Comparison of ENCODE assay signal across 10 cellular contexts in the genomic region with DNA sequence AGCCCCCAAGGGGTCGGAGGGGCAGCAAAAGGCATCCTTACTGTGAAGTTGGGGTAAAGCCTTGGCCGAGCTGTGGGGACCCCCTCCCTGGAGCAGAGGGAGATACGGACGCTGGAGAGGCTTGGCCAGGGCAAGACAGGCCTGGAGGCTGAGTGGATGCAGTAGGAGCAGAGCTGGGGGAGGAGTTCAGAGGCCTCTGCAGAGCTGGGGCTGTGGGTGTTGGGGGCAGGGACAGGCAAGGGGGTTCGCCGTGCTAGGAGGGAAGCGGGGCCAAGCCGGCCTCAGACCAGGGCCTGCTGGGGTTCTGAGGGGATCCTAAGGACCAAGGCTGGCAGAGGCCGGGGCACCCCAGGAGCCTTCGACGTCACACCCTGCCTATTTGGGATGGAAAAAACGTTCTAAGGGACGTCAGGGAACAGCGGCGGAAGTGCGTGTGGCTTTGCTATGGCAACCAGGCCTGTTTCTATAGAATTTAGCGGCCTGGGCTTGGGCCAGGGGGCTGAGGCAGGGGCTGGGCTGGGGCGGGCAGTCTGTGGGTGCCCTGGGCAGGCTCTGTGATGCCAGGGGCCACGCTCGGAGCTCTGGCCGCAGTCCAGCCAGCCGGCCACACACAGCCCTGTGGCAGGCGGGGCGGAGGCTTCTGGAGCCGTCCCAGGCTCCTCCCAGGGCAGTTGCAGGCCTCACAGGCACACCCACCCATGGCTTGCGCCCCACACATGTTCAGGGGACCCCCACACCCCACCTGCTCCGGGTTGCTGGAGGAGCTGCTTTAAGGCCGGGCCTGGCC. TPM values are rescaled to one million over a fixed set of nuclear protein-coding genes. Genes with fewer than 3 reads are reported as not detected.
A peak's percentile ranks its signal among the peaks of the same experiment; 100 is the strongest.
DNase-seq lines count a peak whose midpoint lies in the region; ATAC-seq, FAIRE-seq and TF ChIP-seq lines count a peak whose summit lies in the region.
"Had no signal": no experiment of that assay in that cellular context is flagged by ENCODE, and none has a peak within 500 bp of the region (broad histone marks: within the 10 kb centered on the region; RNA-seq: fewer than 3 reads in every experiment).

No MANE protein-coding gene starts in this region.

- no peak overlapping the region for H3K4me3 ChIP-seq in adrenal gland
- H3K4me3 ChIP-seq in right cardiac atrium (ENCODE audit: low read length) = no peak overlapping the region
- H3K4me3 ChIP-seq in gastrocnemius medialis = no peak overlapping the region

- TF ChIP-seq POLR2A in adrenal gland (IDR thresholded peaks at IDR 0.05) (no peak), gastrocnemius medialis (IDR thresholded peaks at IDR 0.05) (no peak)

- 65 to 77% (median 71%) methylated on average over 17 to 28 of the region's 28 CpGs for WGBS in adrenal gland, 4 donors
- 57% methylated on average over 28 of the region's 28 CpGs for WGBS in right cardiac atrium

- H3K36me3 ChIP-seq in adrenal gland (replicated peaks in 1 of 2) = no peaks in the 10 kb centered on the region
- H3K36me3 ChIP-seq in gastrocnemius medialis = no peaks in the 10 kb centered on the region

- peak overlapping the region in 3 of 5 donors; percentile 38 to 96 (median 78) for H3K27ac ChIP-seq in adrenal gland
- H3K27ac ChIP-seq in right cardiac atrium (ENCODE audit: low read length) = no peak overlapping the region
- H3K27ac ChIP-seq in gastrocnemius medialis = peak overlapping the region; percentile 26 to 56 (median 47)
- H3K27ac ChIP-seq: HL-60, WERI-Rb-1 had no signal

- H3K4me1 ChIP-seq in adrenal gland (replicated peaks in 1 of 2) (peaks cover 17 to 51% of the 10 kb centered on the region in 2 donors), right cardiac atrium (ENCODE audit: control insufficient read depth, insufficient read depth, low read length) (peaks cover 2% of the 10 kb centered on the region), gastrocnemius medialis (peaks cover 18 to 37% of the 10 kb centered on the region in 2 donors)

- FAIRE-seq in HTR-8/SVneo (lab: Jason Lieb, UNC) = no peak

- peak in 1 of 2 donors; percentile 28 for ATAC-seq in right cardiac atrium
- no peak for ATAC-seq in gastrocnemius medialis
- ATAC-seq in HG02798 (IDR thresholded peaks at IDR 0.05; ENCODE audit: poor library complexity, unreplicated experiment) = no peak
- ATAC-seq in esophagus mucosa = no peak

- TF ChIP-seq CTCF in adrenal gland (IDR thresholded peaks at IDR 0.05) = no peak
- no peak for TF ChIP-seq CTCF in gastrocnemius medialis (IDR thresholded peaks at IDR 0.05 in 4 of 5, conservative IDR thresholded peaks at IDR 0.05 in 1 of 5)

- no peaks in the 10 kb centered on the region for H3K9me3 ChIP-seq in adrenal gland (replicated peaks in 1 of 3)
- H3K9me3 ChIP-seq in right cardiac atrium (ENCODE audit: control insufficient read depth, low read length) = no peaks in the 10 kb centered on the region
- H3K9me3 ChIP-seq in gastrocnemius medialis = no peaks in the 10 kb centered on the region

- no peaks in the 10 kb centered on the region for H3K27me3 ChIP-seq in adrenal gland
- H3K27me3 ChIP-seq in right cardiac atrium (ENCODE audit: control insufficient read depth, insufficient read depth) = no peaks in the 10 kb centered on the region
- no peaks in the 10 kb centered on the region for H3K27me3 ChIP-seq in gastrocnemius medialis

- intact Hi-C loops in adrenal gland (cut with DNase I) (no loop called here), right cardiac atrium (cut with DNase I) (loop anchor here in 1 of 4 donors (10.0 kb wide), 1 partner anchor 46 kb away; the partner anchor contains the start of gene MLST8), gastrocnemius medialis (cut with DNase I; ENCODE audit: low total_unique reads) (loop anchor here (5.0 kb wide), 1 partner anchor 513 kb away; no protein-coding TSS in a partner anchor)

- DNase-seq in G401 (ENCODE audit: low spot score) (peak; percentile 73), adrenal gland (peak in 1 of 7 donors; percentile 88), right cardiac atrium (peak; percentile 69 to 88 (median 85)), gastrocnemius medialis (no peak), HTR-8/SVneo (ENCODE audit: insufficient read length, low spot score) (no peak), retina (no peak)
- DNase-seq: WERI-Rb-1 had no signal

- in situ Hi-C loops in G401 (cut with HindIII; ENCODE audit: low sequenced_read_pairs) = loop anchor here (25.0 kb wide), 1 partner anchor 353 kb away; the partner anchor contains the start of genes AMDHD2 and ATP6V0C
- in situ Hi-C loops in gastrocnemius medialis (cut with MboI; ENCODE audit: low sequenced_read_pairs in 4 of 4) = no loop called here

RNA-seq across cellular contexts. Expression of gene TRAF7, which starts 3.7 kb away (rescaled TPM):
- 76.1 and 99.9 TPM in 2 replicates for total RNA-seq in G401 (2014; rRNA removed; shearing (Covaris generic))
- total RNA-seq in adrenal gland = 100 to 1,000 TPM in 1 of 8 donors, 10 to 100 TPM in 7; 28.4 to 129 (median 60.5) TPM
- 10 to 100 TPM; 21.0 to 47.8 (median 43.8) TPM for polyA plus RNA-seq in adrenal gland
- 10 to 100 TPM; 26.1 to 39.2 (median 33.0) TPM for total RNA-seq in right cardiac atrium
- polyA plus RNA-seq in right cardiac atrium = 17.7 TPM
- 10 to 100 TPM; 39.5 to 71.4 (median 55.9) TPM for total RNA-seq in gastrocnemius medialis
- 96.6 TPM for total RNA-seq in esophagus mucosa

RNA-seq across cellular contexts. Expression of gene RAB26, which starts 10.8 kb away (rescaled TPM):
- 46.8 and 55.2 TPM in 2 replicates for total RNA-seq in G401 (2014; rRNA removed; shearing (Covaris generic))
- total RNA-seq in adrenal gland = 1 to 10 TPM in 6 of 8 donors, not detected in 2; 1.0 to 4.1 (median 1.8) TPM
- polyA plus RNA-seq in adrenal gland = 10 to 100 TPM in 1 of 3 donors, 1 to 10 TPM in 1, under 1 TPM in 1; 0.46 to 23.1 (median 6.7) TPM
- total RNA-seq in right cardiac atrium = under 1 TPM in 3 of 4 donors, not detected in 1; 0.24 to 0.89 (median 0.88) TPM
- polyA plus RNA-seq in right cardiac atrium = 0.95 TPM
- total RNA-seq in gastrocnemius medialis = 1 to 10 TPM in 2 of 4 donors, not detected in 2; 1.3 to 4.2 TPM
- total RNA-seq in esophagus mucosa = 6.0 TPM

RNA-seq across cellular contexts. Expression of gene PKD1, which starts 23.5 kb away (rescaled TPM):
- total RNA-seq in G401 (2014; rRNA removed; shearing (Covaris generic)) = 42.0 and 113 TPM in 2 replicates
- total RNA-seq in adrenal gland (100 to 1,000 TPM in 5 of 8 donors, 10 to 100 TPM in 3; 43.5 to 145 (median 104) TPM), right cardiac atrium (100 to 1,000 TPM in 2 of 4 donors, 10 to 100 TPM in 2; 95.9 to 111 (median 99.1) TPM), gastrocnemius medialis (100 to 1,000 TPM; 168 to 376 (median 339) TPM), esophagus mucosa (34.8 TPM)
- polyA plus RNA-seq in adrenal gland (100 to 1,000 TPM in 2 of 3 donors, 1 to 10 TPM in 1; 9.2 to 359 (median 104) TPM), right cardiac atrium (98.4 TPM)

RNA-seq across cellular contexts. Expression of gene CASKIN1, which starts 37.2 kb away (rescaled TPM):
- 0.80 and 4.2 TPM in 2 replicates for total RNA-seq in G401 (2014; rRNA removed; shearing (Covaris generic))
- total RNA-seq in adrenal gland = 1 to 10 TPM in 2 of 8 donors, under 1 TPM in 4, not detected in 2; 0.06 to 2.7 (median 0.62) TPM
- polyA plus RNA-seq in adrenal gland = 1 to 10 TPM in 2 of 3 donors, not detected in 1; 1.4 to 5.2 TPM
- 10 to 100 TPM in 3 of 4 donors, 1 to 10 TPM in 1; 9.3 to 26.5 (median 12.3) TPM for total RNA-seq in right cardiac atrium
- 9.7 TPM for polyA plus RNA-seq in right cardiac atrium
- total RNA-seq in gastrocnemius medialis = under 1 TPM in 3 of 4 donors, not detected in 1; 0.07 to 0.51 (median 0.10) TPM
- 0.08 TPM for total RNA-seq in esophagus mucosa

RNA-seq across cellular contexts. Expression of gene MLST8, which starts 46.0 kb away (rescaled TPM):
- 34.8 and 86.2 TPM in 2 replicates for total RNA-seq in G401 (2014; rRNA removed; shearing (Covaris generic))
- 100 to 1,000 TPM in 1 of 8 donors, 10 to 100 TPM in 7; 33.9 to 116 (median 57.2) TPM for total RNA-seq in adrenal gland
- polyA plus RNA-seq in adrenal gland = 10 to 100 TPM; 21.9 to 96.3 (median 69.1) TPM
- 10 to 100 TPM; 24.2 to 29.3 (median 27.0) TPM for total RNA-seq in right cardiac atrium
- polyA plus RNA-seq in right cardiac atrium = 33.3 TPM
- 10 to 100 TPM; 40.3 to 77.0 (median 73.5) TPM for total RNA-seq in gastrocnemius medialis
- 28.5 TPM for total RNA-seq in esophagus mucosa

Comparison
In these comparisons a context has a peak if more than half of its experiments do, and no peak if none do; other contexts are left out.
1. DNase-seq: peak in G401 (single experiment) and right cardiac atrium (3 of 3); none in gastrocnemius medialis (0 of 2), HTR-8/SVneo (single experiment) and retina (single experiment).